8 cellular contexts compared by ENCODE assay signal in genomic region chr9:77475641-77476473, GRCh38.
DNase-seq lines count a peak whose midpoint lies in the region; ATAC-seq, FAIRE-seq and TF ChIP-seq lines count a peak whose summit lies in the region.

No MANE protein-coding gene starts in this region.

- H3K4me1 ChIP-seq in neuronal stem cell (ENCODE audit: control insufficient read depth in 2 of 2, insufficient read depth in 1 of 2, low read depth in 1 of 2, low read length in 2 of 2) = peaks cover 0 to 2% of the 10 kb centered on the region in 2 donors
- no peaks in the 10 kb centered on the region for H3K4me1 ChIP-seq in endodermal cell (ENCODE audit: control insufficient read depth, insufficient read depth, low read length)
- H3K4me1 ChIP-seq in small intestine (ENCODE audit: control insufficient read depth in 2 of 2, insufficient read depth in 1 of 2, low read depth in 1 of 2, low read length in 1 of 2) = no peaks in the 10 kb centered on the region

- TF ChIP-seq CTCF in endodermal cell (conservative IDR thresholded peaks at IDR 0.05) = no peak

- H3K4me3 Mint-ChIP-seq in activated T-helper 17 cell treated with anti-CD3 and anti-CD28 coated beads, Interleukin-2, amount 50 U/mL, for 72 hours = peak overlapping the region; percentile 81
- H3K4me3 Mint-ChIP-seq in endodermal cell = no peak overlapping the region

- peak; percentile 71 for DNase-seq in EL
- peak; percentile 10 for DNase-seq in KBM-7
- DNase-seq in neuronal stem cell (ENCODE audit: low spot score) = no peak
- no peak for DNase-seq in endodermal cell
- no peak for DNase-seq in RCC 7860 (ENCODE audit: low spot score)
- no peak for DNase-seq in small intestine

- H3K36me3 ChIP-seq in neuronal stem cell (replicated peaks in 1 of 2; ENCODE audit: control insufficient read depth in 2 of 2, insufficient read depth in 2 of 2, low read length in 2 of 2) (no peaks in the 10 kb centered on the region), endodermal cell (ENCODE audit: control insufficient read depth, insufficient read depth, low read length) (no peaks in the 10 kb centered on the region), small intestine (ENCODE audit: control insufficient read depth in 2 of 2, insufficient read depth in 2 of 2, low read length in 2 of 2) (no peaks in the 10 kb centered on the region)

- no peak overlapping the region for H3K4ac ChIP-seq in neuronal stem cell (ENCODE audit: low read length)

- no peak overlapping the region for H4K91ac ChIP-seq in neuronal stem cell (ENCODE audit: low read depth, low read length, poor library complexity)

- peak overlapping the region; percentile 94 for H3K27ac Mint-ChIP-seq in activated T-helper 17 cell treated with anti-CD3 and anti-CD28 coated beads, Interleukin-2, amount 50 U/mL, for 72 hours
- H3K27ac Mint-ChIP-seq in endodermal cell = no peak overlapping the region

- no peak overlapping the region for H3K4me3 ChIP-seq in neuronal stem cell (ENCODE audit: low read length in 2 of 2)
- H3K4me3 ChIP-seq in endodermal cell (ENCODE audit: low read length) = no peak overlapping the region
- H3K4me3 ChIP-seq in small intestine (ENCODE audit: low read depth in 1 of 2, low read length in 2 of 2) = no peak overlapping the region

- H4K8ac ChIP-seq in neuronal stem cell (ENCODE audit: low read depth, low read length) = no peak overlapping the region

- H3K9me3 ChIP-seq in neuronal stem cell (replicated peaks in 1 of 2; ENCODE audit: control insufficient read depth in 2 of 2, insufficient read depth in 1 of 2, low read depth in 1 of 2, low read length in 2 of 2) (no peaks in the 10 kb centered on the region), endodermal cell (ENCODE audit: control insufficient read depth, low read length) (peaks cover 16% of the 10 kb centered on the region), small intestine (ENCODE audit: control insufficient read depth, low read depth) (no peaks in the 10 kb centered on the region)

- H3K9me3 Mint-ChIP-seq in activated T-helper 17 cell treated with anti-CD3 and anti-CD28 coated beads, Interleukin-2, amount 50 U/mL, for 72 hours = no peaks in the 10 kb centered on the region
- peaks cover 21% of the 10 kb centered on the region for H3K9me3 Mint-ChIP-seq in endodermal cell

- no peak overlapping the region for H2BK15ac ChIP-seq in neuronal stem cell (ENCODE audit: low read length)

- H2BK12ac ChIP-seq in neuronal stem cell (ENCODE audit: low read length) = no peak overlapping the region

- no peak overlapping the region for H2BK120ac ChIP-seq in neuronal stem cell (ENCODE audit: low read depth, low read length)

- ATAC-seq in GM21526 (IDR thresholded peaks at IDR 0.05; ENCODE audit: low FRiP score, unreplicated experiment) = peak; percentile 99
- peak; percentile 98 for ATAC-seq in activated T-helper 17 cell treated with anti-CD3 and anti-CD28 coated beads, Interleukin-2, amount 50 U/mL, for 72 hours (replicated peaks)

- no peak overlapping the region for H2AK5ac ChIP-seq in neuronal stem cell (ENCODE audit: low read depth, low read length)

- H3K27ac ChIP-seq in neuronal stem cell (replicated peaks; ENCODE audit: low read length) = no peak overlapping the region
- no peak overlapping the region for H3K27ac ChIP-seq in endodermal cell (ENCODE audit: low read depth, low read length)
- no peak overlapping the region for H3K27ac ChIP-seq in small intestine (ENCODE audit: low read depth in 1 of 2, low read length in 1 of 2)

- H3K79me1 ChIP-seq in neuronal stem cell (ENCODE audit: low read depth, low read length) = no peaks in the 10 kb centered on the region

- H3K23ac ChIP-seq in neuronal stem cell (ENCODE audit: low read depth, low read length, poor library complexity) = no peak overlapping the region

- no CpG with 5 or more reads among the region's 9 CpGs for WGBS in neuronal stem cell (ENCODE audit: extremely low coverage in 2 of 2, insufficient read length in 2 of 2, insufficient replicate concordance in 1 of 2), 2 donors
- 87 to 89% methylated on average over 6 to 9 of the region's 9 CpGs for WGBS in endodermal cell (ENCODE audit: insufficient coverage in 1 of 2, insufficient read length in 1 of 2), 2 experiments
- WGBS in small intestine, 3 donors = 75 to 85% (median 77%) methylated on average over 9 of the region's 9 CpGs

- peaks cover 17% of the 10 kb centered on the region for H3K4me1 Mint-ChIP-seq in activated T-helper 17 cell treated with anti-CD3 and anti-CD28 coated beads, Interleukin-2, amount 50 U/mL, for 72 hours
- no peaks in the 10 kb centered on the region for H3K4me1 Mint-ChIP-seq in endodermal cell

- H3K27me3 ChIP-seq in neuronal stem cell (ENCODE audit: control insufficient read depth in 3 of 3, insufficient read depth in 3 of 3, low read depth in 1 of 3, low read length in 3 of 3) (no peaks in the 10 kb centered on the region), endodermal cell (ENCODE audit: control insufficient read depth, insufficient read depth, low read length, poor library complexity, severe bottlenecking) (no peaks in the 10 kb centered on the region), small intestine (ENCODE audit: control insufficient read depth in 2 of 2, insufficient read depth in 2 of 2, low read length in 2 of 2) (no peaks in the 10 kb centered on the region)

- in situ Hi-C loops in KBM-7 (cut with MboI; ENCODE audit: low pct_unique_long_range_greater_than_20kb, low sequenced_read_pairs) = no loop called here

- FAIRE-seq in RCC 7860 (lab: Jason Lieb, UNC) = no peak
- FAIRE-seq in small intestine (lab: Jason Lieb, UNC) = no peak

- H2AFZ ChIP-seq in neuronal stem cell (ENCODE audit: low read length) = peak overlapping the region; percentile 58

- no peak overlapping the region for H2BK5ac ChIP-seq in neuronal stem cell (ENCODE audit: low read length)

- no peaks in the 10 kb centered on the region for H3K27me3 Mint-ChIP-seq in activated T-helper 17 cell treated with anti-CD3 and anti-CD28 coated beads, Interleukin-2, amount 50 U/mL, for 72 hours
- H3K27me3 Mint-ChIP-seq in endodermal cell (ENCODE audit: insufficient read depth) = no peaks in the 10 kb centered on the region

- H3K4me2 ChIP-seq in neuronal stem cell (ENCODE audit: insufficient read depth, low read length, poor library complexity, severe bottlenecking) = no peak overlapping the region

- no peaks in the 10 kb centered on the region for H3K36me3 Mint-ChIP-seq in activated T-helper 17 cell treated with anti-CD3 and anti-CD28 coated beads, Interleukin-2, amount 50 U/mL, for 72 hours (ENCODE audit: low read depth)
- no peaks in the 10 kb centered on the region for H3K36me3 Mint-ChIP-seq in endodermal cell (ENCODE audit: low read depth)

- H3K9ac ChIP-seq in neuronal stem cell (ENCODE audit: low read depth, low read length, poor library complexity) (no peak overlapping the region), endodermal cell (ENCODE audit: extremely low read depth, low read length, poor library complexity, severe bottlenecking) (no peak overlapping the region)

- no peak overlapping the region for H3K18ac ChIP-seq in neuronal stem cell (ENCODE audit: low read length)

- H3K14ac ChIP-seq in neuronal stem cell (ENCODE audit: low read length) = no peak overlapping the region

Comparison
In these comparisons a context has a peak if more than half of its experiments do, and no peak if none do; other contexts are left out.
1. DNase-seq: peak in EL (single experiment) and KBM-7 (single experiment); none in neuronal stem cell (single experiment), endodermal cell (single experiment), RCC 7860 (single experiment) and small intestine (single experiment).